ENCODE assay signal across 18 cellular contexts in the genomic region with DNA sequence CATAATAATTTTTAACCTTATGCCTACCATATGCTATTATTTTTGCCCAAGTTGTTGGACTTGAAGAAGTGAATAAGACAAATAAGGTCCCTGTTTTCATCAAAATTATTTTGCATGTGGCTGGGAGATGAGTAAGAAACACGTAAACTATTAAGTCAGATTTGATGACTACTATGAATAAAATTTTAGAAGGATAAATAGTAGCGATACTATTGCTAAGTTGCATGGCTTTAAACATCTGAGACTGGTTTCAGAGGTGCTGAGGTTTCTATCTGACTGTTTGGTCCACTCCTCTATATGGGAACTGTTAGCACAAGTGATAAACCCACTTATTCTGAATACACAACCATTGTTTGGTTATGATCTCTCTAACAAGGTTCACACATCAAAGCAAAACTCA.
DNase-seq lines count a peak whose midpoint lies in the region; ATAC-seq and TF ChIP-seq lines count a peak whose summit lies in the region.
"Had no signal": no experiment of that assay in that cellular context is flagged by ENCODE, and none has a peak within 500 bp of the region (broad histone marks: within the 10 kb centered on the region; RNA-seq: fewer than 3 reads in every experiment).

No MANE protein-coding gene starts in this region.

- H3K18ac ChIP-seq in IMR-90 (ENCODE audit: low read depth, low read length), result no peak overlapping the region

- no peak overlapping the region for H2AK5ac ChIP-seq in IMR-90 (ENCODE audit: low read depth, low read length)

- dilution Hi-C loops in IMR-90 (cut with HindIII; ENCODE audit: low sequenced_read_pairs, unreplicated experiment), result no loop called here

- CTCF ChIA-PET in IMR-90 (lab: Yijun Ruan, JAX), result no interaction called here

- peak overlapping the region; percentile 81 for H2BK5ac ChIP-seq in IMR-90 (ENCODE audit: low read depth, low read length, poor library complexity, severe bottlenecking)

- H3K4me3 Mint-ChIP-seq in endodermal cell, result no peak overlapping the region
- H3K4me3 Mint-ChIP-seq: CD14-positive monocyte; CD4-positive, alpha-beta memory T cell; HFFc6 had no signal

- no peak overlapping the region for H3K23ac ChIP-seq in IMR-90 (ENCODE audit: low read depth, low read length)

- H3K9me1 ChIP-seq in IMR-90 (ENCODE audit: insufficient read depth, low read length), result no peaks in the 10 kb centered on the region

- peak overlapping the region; percentile 50; the same call in 1 of the 2 replicates for H3K4me2 ChIP-seq in IMR-90 (ENCODE audit: low read depth, low read length)
- H3K4me2 ChIP-seq in SU-DHL-6 (ENCODE audit: low read depth, low read length, poor library complexity, severe bottlenecking), result no peak overlapping the region
- H3K4me2 ChIP-seq: BLaER1 had no signal

- no peak overlapping the region for H4K8ac ChIP-seq in IMR-90 (ENCODE audit: low read depth in 2 of 2, low read length in 2 of 2)

- peaks cover 4% of the 10 kb centered on the region for H3K4me1 Mint-ChIP-seq in endodermal cell
- H3K4me1 Mint-ChIP-seq: CD14-positive monocyte; CD4-positive, alpha-beta memory T cell had no signal

- H3K9ac ChIP-seq in IMR-90 (ENCODE audit: low read depth, low read length) (no peak overlapping the region), SU-DHL-6 (ENCODE audit: low read length) (no peak overlapping the region), endodermal cell (ENCODE audit: extremely low read depth, low read length, poor library complexity, severe bottlenecking) (no peak overlapping the region)
- H3K9ac ChIP-seq: BLaER1 had no signal

- H3K9me3 Mint-ChIP-seq in endodermal cell, result no peaks in the 10 kb centered on the region
- H3K9me3 Mint-ChIP-seq: CD14-positive monocyte had no signal

- H3K14ac ChIP-seq in IMR-90 (replicated peaks; ENCODE audit: low read depth, low read length), result no peak overlapping the region

- POLR2A ChIA-PET in IMR-90 (lab: Charles Lee; ENCODE audit: unreplicated experiment), result no interaction called here

- no peaks in the 10 kb centered on the region for H4K20me1 ChIP-seq in IMR-90 (ENCODE audit: insufficient read depth, low read length)
- no peaks in the 10 kb centered on the region for H4K20me1 ChIP-seq in SU-DHL-6 (ENCODE audit: low read depth, low read length)
- H4K20me1 ChIP-seq: BLaER1 had no signal

- no peak overlapping the region for H3K56ac ChIP-seq in IMR-90 (ENCODE audit: extremely low read depth, insufficient read depth, low read length)

- no peaks in the 10 kb centered on the region for H3K36me3 ChIP-seq in IMR-90 (ENCODE audit: control insufficient read depth, insufficient read depth, low read length)
- H3K36me3 ChIP-seq in SU-DHL-6 (ENCODE audit: low read length), result no peaks in the 10 kb centered on the region
- H3K36me3 ChIP-seq in endodermal cell (ENCODE audit: control insufficient read depth, insufficient read depth, low read length), result no peaks in the 10 kb centered on the region
- H3K36me3 ChIP-seq in testis (ENCODE audit: low read depth, missing control alignments), result no peaks in the 10 kb centered on the region
- H3K36me3 ChIP-seq: BLaER1 had no signal

- 0 out of 2 replicates have a peak, but pooled peaks cover 2% of the 10 kb centered on the region for H3K9me3 ChIP-seq in IMR-90 (ENCODE audit: control insufficient read depth, insufficient read depth, low read length)
- H3K9me3 ChIP-seq in SU-DHL-6 (ENCODE audit: insufficient read depth, low read length), result no peaks in the 10 kb centered on the region
- H3K9me3 ChIP-seq in endodermal cell (ENCODE audit: control insufficient read depth, low read length), result no peaks in the 10 kb centered on the region
- no peaks in the 10 kb centered on the region for H3K9me3 ChIP-seq in testis
- H3K9me3 ChIP-seq: BLaER1 had no signal

- H2BK120ac ChIP-seq in IMR-90 (ENCODE audit: low read depth, low read length), result no peak overlapping the region

- TF ChIP-seq CTCF in IMR-90 (conservative IDR thresholded peaks at IDR 0.05; ENCODE audit: low read depth, low read length), result no peak
- TF ChIP-seq CTCF in SU-DHL-6 (IDR thresholded peaks at IDR 0.05; ENCODE audit: insufficient read depth, low read length, poor library complexity, severe bottlenecking), result no peak
- no peak for TF ChIP-seq CTCF in endodermal cell (conservative IDR thresholded peaks at IDR 0.05)
- no peak for TF ChIP-seq CTCF in testis (IDR thresholded peaks at IDR 0.05)

- H3K27ac Mint-ChIP-seq in endodermal cell, result no peak overlapping the region
- H3K27ac Mint-ChIP-seq: CD14-positive monocyte; CD4-positive, alpha-beta memory T cell; HFFc6 had no signal

- TF ChIP-seq POLR2A in IMR-90 (IDR thresholded peaks at IDR 0.05; ENCODE audit: low read depth, low read length), result no peak
- TF ChIP-seq POLR2A in testis (IDR thresholded peaks at IDR 0.05), result no peak

- no peak overlapping the region for H2BK15ac ChIP-seq in IMR-90 (ENCODE audit: low read depth, low read length)

- H4K5ac ChIP-seq in IMR-90 (ENCODE audit: low read depth, low read length), result no peak overlapping the region

- BruUV-seq in IMR-90 (replicated peaks; lab: Mats Ljungman, UMichigan), result no TSS peak

- no peaks in the 10 kb centered on the region for H3K4me1 ChIP-seq in IMR-90 (ENCODE audit: control insufficient read depth, insufficient read depth, low read length)
- H3K4me1 ChIP-seq in endodermal cell (ENCODE audit: control insufficient read depth, insufficient read depth, low read length), result no peaks in the 10 kb centered on the region
- H3K4me1 ChIP-seq in testis, result no peaks in the 10 kb centered on the region
- H3K4me1 ChIP-seq: BLaER1 had no signal

- H3K79me1 ChIP-seq in IMR-90 (ENCODE audit: low read depth in 1 of 2, low read length in 2 of 2), result no peaks in the 10 kb centered on the region

- no peak overlapping the region for H2BK20ac ChIP-seq in IMR-90 (ENCODE audit: low read depth, low read length)

- ATAC-seq in IMR-90 (ENCODE audit: low read depth), result peak; percentile 32
- ATAC-seq: HCT116 had no signal

- DNase-seq in IMR-90 (peak; percentile 38), endodermal cell (no peak), testis (no peak)
- DNase-seq in activated CD4-positive, alpha-beta T cell treated with anti-CD3 and anti-CD28 coated beads, Interleukin-2, amount 50 U/mL, for 4 hours, result no peak
- DNase-seq in stimulated activated CD4-positive, alpha-beta T cell treated with anti-CD3 and anti-CD28 coated beads, Interleukin-2, amount 100 ng/mL, for 24 hours, result no peak
- DNase-seq in activated naive CD4-positive, alpha-beta T cell (lab: John Stamatoyannopoulos, UW), result no peak
- DNase-seq: 8988T; CD4-positive, alpha-beta memory T cell; DMS153; DMS79; GDM1; GOT3; H7; HFFc6 had no signal

- in situ Hi-C loops in IMR-90 (cut with MboI; ENCODE audit: low sequenced_read_pairs), result no loop called here

- no peaks in the 10 kb centered on the region for H3K79me2 ChIP-seq in SU-DHL-6 (ENCODE audit: insufficient read depth, low read length)

- no peak overlapping the region for H3K4ac ChIP-seq in IMR-90 (ENCODE audit: low read depth, low read length)

- intact Hi-C loops in IMR-90 (cut with micrococcal nuclease), result no loop called here
- intact Hi-C loops in testis (cut with DNase I; ENCODE audit: low total_unique reads), result no loop called here

- H4K91ac ChIP-seq in IMR-90 (ENCODE audit: insufficient read depth, low read depth, low read length), result no peak overlapping the region

- H3K4me3 ChIP-seq in IMR-90 (ENCODE audit: insufficient read depth, low read depth, low read length) (no peak overlapping the region), SU-DHL-6 (ENCODE audit: insufficient read depth, low read length, poor library complexity, severe bottlenecking) (no peak overlapping the region), endodermal cell (ENCODE audit: low read length) (peak overlapping the region; percentile 33), testis (no peak overlapping the region)
- H3K4me3 ChIP-seq: BLaER1 had no signal

- H2AFZ ChIP-seq in IMR-90 (replicated peaks; ENCODE audit: low read length, poor library complexity), result no peak overlapping the region
- peak overlapping the region; percentile 37 for H2AFZ ChIP-seq in SU-DHL-6 (ENCODE audit: low read depth, low read length, severe bottlenecking)

- no peaks in the 10 kb centered on the region for H3K36me3 Mint-ChIP-seq in endodermal cell (ENCODE audit: low read depth)
- H3K36me3 Mint-ChIP-seq: CD14-positive monocyte; CD4-positive, alpha-beta memory T cell had no signal

- H2AK9ac ChIP-seq in IMR-90 (replicated peaks; ENCODE audit: low read depth, low read length, poor library complexity), result no peak overlapping the region

- no peaks in the 10 kb centered on the region for H3F3A ChIP-seq in SU-DHL-6 (ENCODE audit: insufficient read depth)

- H3K27me3 Mint-ChIP-seq in endodermal cell (ENCODE audit: insufficient read depth), result no peaks in the 10 kb centered on the region
- H3K27me3 Mint-ChIP-seq: CD4-positive, alpha-beta memory T cell had no signal

- no peak for TF ChIP-seq RAD21 in IMR-90 (IDR thresholded peaks at IDR 0.05; ENCODE audit: low read length)

- WGBS in IMR-90 (ENCODE audit: extremely low coverage in 2 of 2, insufficient read length in 1 of 2), 2 experiments, result no CpG with 5 or more reads among the region's 2 CpGs
- 83 to 98% methylated on average over 1 to 2 of the region's 2 CpGs for WGBS in endodermal cell (ENCODE audit: insufficient coverage in 1 of 2, insufficient read length in 1 of 2), 2 experiments
- WGBS in testis, 2 donors, result 92 to 95% methylated on average over 2 of the region's 2 CpGs

- no peak overlapping the region for H3K27ac ChIP-seq in IMR-90 (ENCODE audit: insufficient read depth, low read length)
- H3K27ac ChIP-seq in SU-DHL-6 (ENCODE audit: low read depth, low read length), result no peak overlapping the region
- H3K27ac ChIP-seq in endodermal cell (ENCODE audit: low read depth, low read length), result no peak overlapping the region
- no peak overlapping the region for H3K27ac ChIP-seq in testis
- H3K27ac ChIP-seq: BLaER1 had no signal

- H3K27me3 ChIP-seq in IMR-90 (ENCODE audit: control insufficient read depth, insufficient read depth, low read length), result no peaks in the 10 kb centered on the region
- H3K27me3 ChIP-seq in SU-DHL-6 (ENCODE audit: low read length), result no peaks in the 10 kb centered on the region
- no peaks in the 10 kb centered on the region for H3K27me3 ChIP-seq in endodermal cell (ENCODE audit: control insufficient read depth, insufficient read depth, low read length, poor library complexity, severe bottlenecking)
- no peaks in the 10 kb centered on the region for H3K27me3 ChIP-seq in testis
- H3K27me3 ChIP-seq: BLaER1 had no signal

- H3K9me2 ChIP-seq in SU-DHL-6 (replicated peaks; ENCODE audit: insufficient read depth, low read length), result no peaks in the 10 kb centered on the region

TF ChIP-seq in IMR-90, 13 proteins besides CTCF, POLR2A, EP300 and RAD21 (continues in another document):
- TF ChIP-seq NFE2L2 (IDR thresholded peaks at IDR 0.05; ENCODE audit: low read depth, low read length) (no peak), CEBPB (IDR thresholded peaks at IDR 0.05; ENCODE audit: low read depth, low read length) (no peak)
